Comparison of ENCODE assay signal across 20 cellular contexts in genomic region chr4:65983062-65983461, GRCh38.
A peak's percentile ranks its signal among the peaks of the same experiment; 100 is the strongest.
DNase-seq lines count a peak whose midpoint lies in the region; ATAC-seq and TF ChIP-seq lines count a peak whose summit lies in the region.
"Had no signal": no experiment of that assay in that cellular context is flagged by ENCODE, and none has a peak within 500 bp of the region (broad histone marks: within the 10 kb centered on the region; RNA-seq: fewer than 3 reads in every experiment).

No MANE protein-coding gene starts in this region.

- DNase-seq in LHCN-M2 (ENCODE audit: low read depth) (peak; percentile 5), brain pericyte (ENCODE audit: low read depth, low spot score) (peak; percentile 68), fibroblast of the aortic adventitia (ENCODE audit: low read depth) (peak; percentile 77), retinal pigment epithelial cell (ENCODE audit: low read depth) (peak; percentile 20), hepatic stellate cell (ENCODE audit: low spot score) (no peak), mesothelial cell of epicardium (ENCODE audit: low spot score in 2 of 2, unreplicated experiment in 2 of 2) (no peak), T-helper 9 cell (no peak)
- DNase-seq: CD4-positive, alpha-beta memory T cell; DMS153; GF-D8; GM23248; Kasumi-1; MM.1S; NCI-H1092; NCI-H1694; RPMI8226; SHP77 treated with DMSO at 0.1 percent for 48 hours had no signal

- H3K27me3 Mint-ChIP-seq in mesothelial cell of epicardium (ENCODE audit: low read depth), result no peaks in the 10 kb centered on the region
- H3K27me3 Mint-ChIP-seq: CD4-positive, alpha-beta memory T cell had no signal

- H3K4me1 Mint-ChIP-seq in mesothelial cell of epicardium, result peaks cover 4% of the 10 kb centered on the region
- H3K4me1 Mint-ChIP-seq: CD4-positive, alpha-beta memory T cell had no signal

- H3K4me3 ChIP-seq in fibroblast of the aortic adventitia (ENCODE audit: low read depth, low read length) (no peak overlapping the region), retinal pigment epithelial cell (ENCODE audit: low read length) (no peak overlapping the region)
- H3K4me3 ChIP-seq: BLaER1, GM23248, HAP-1 had no signal

- TF ChIP-seq CTCF in fibroblast of the aortic adventitia (IDR thresholded peaks at IDR 0.05; ENCODE audit: insufficient read depth, low read length) (no peak), retinal pigment epithelial cell (conservative IDR thresholded peaks at IDR 0.05; ENCODE audit: low read depth, low read length) (no peak), mesothelial cell of epicardium (IDR thresholded peaks at IDR 0.05; ENCODE audit: unreplicated experiment) (no peak)

- no peak for ATAC-seq in HG03159 (IDR thresholded peaks at IDR 0.05; ENCODE audit: unreplicated experiment)

- no peak overlapping the region for H3K27ac Mint-ChIP-seq in mesothelial cell of epicardium
- H3K27ac Mint-ChIP-seq: CD4-positive, alpha-beta memory T cell had no signal

- no peaks in the 10 kb centered on the region for H3K36me3 Mint-ChIP-seq in mesothelial cell of epicardium
- H3K36me3 Mint-ChIP-seq: CD4-positive, alpha-beta memory T cell had no signal

- peaks cover 19% of the 10 kb centered on the region for H3K9me3 Mint-ChIP-seq in mesothelial cell of epicardium

- no peak overlapping the region for H3K4me3 Mint-ChIP-seq in mesothelial cell of epicardium
- H3K4me3 Mint-ChIP-seq: CD4-positive, alpha-beta memory T cell had no signal

Comparison
In these comparisons a context has a peak if more than half of its experiments do, and no peak if none do; other contexts are left out.
1. DNase-seq: peak in LHCN-M2 (single experiment), brain pericyte (single experiment), fibroblast of the aortic adventitia (single experiment) and retinal pigment epithelial cell (single experiment); none in hepatic stellate cell (single experiment), mesothelial cell of epicardium (0 of 2) and T-helper 9 cell (single experiment).